In genomic region chr5:138654281-138654867, GRCh38 we compare ENCODE assay signal across 1 cellular context.
TF ChIP-seq lines count a peak whose summit lies in the region.

No MANE protein-coding gene starts in this region.

TF ChIP-seq in HEK293, 187 proteins besides CTCF, POLR2A, EP300 and RAD21 (continued from another document and continues in another):
- TF ChIP-seq ZSCAN5A (tag by site-specific recombination; IDR thresholded peaks at IDR 0.05) (no peak), ZNF768 (tag by site-specific recombination; IDR thresholded peaks at IDR 0.05) (no peak), ZBTB8A (tag by site-specific recombination; IDR thresholded peaks at IDR 0.05) (no peak), BCL11B (tag by site-specific recombination; IDR thresholded peaks at IDR 0.05; ENCODE audit: low read depth) (no peak), ZNF426 (tag by site-specific recombination; IDR thresholded peaks at IDR 0.05) (no peak), ZBTB21 (tag by site-specific recombination; IDR thresholded peaks at IDR 0.05) (peak; percentile 65), ZSCAN16 (tag by site-specific recombination; IDR thresholded peaks at IDR 0.05) (no peak), ZNF792 (tag by site-specific recombination; IDR thresholded peaks at IDR 0.05) (no peak), ZNF747 (tag by site-specific recombination; IDR thresholded peaks at IDR 0.05) (no peak), GLIS2 (tag by site-specific recombination; IDR thresholded peaks at IDR 0.05) (0 out of 2 replicates have a peak, but pooled peaks have one; percentile 52), ZNF10 (tag by site-specific recombination; IDR thresholded peaks at IDR 0.05) (no peak), KLF17 (tag by site-specific recombination; IDR thresholded peaks at IDR 0.05) (peak; percentile 71; the same call in 1 of the 2 replicates), ZNF24 (tag by site-specific recombination; IDR thresholded peaks at IDR 0.05) (no peak), ZNF529 (tag by site-specific recombination; IDR thresholded peaks at IDR 0.05; ENCODE audit: insufficient replicate concordance) (no peak), ZNF391 (tag by site-specific recombination; IDR thresholded peaks at IDR 0.05; ENCODE audit: borderline replicate concordance, low read depth) (no peak), ZNF37A (tag by site-specific recombination; IDR thresholded peaks at IDR 0.05) (no peak), ZFP37 (tag by site-specific recombination; IDR thresholded peaks at IDR 0.05) (no peak), ZNF660 (tag by site-specific recombination; IDR thresholded peaks at IDR 0.05) (peak; percentile 49; the same call in 1 of the 2 replicates), ZBTB7A (tag by site-specific recombination; IDR thresholded peaks at IDR 0.05; ENCODE audit: low read depth) (no peak), EGR2 (tag by site-specific recombination; IDR thresholded peaks at IDR 0.05; ENCODE audit: low read depth) (peak; percentile 61; the same call in 1 of the 2 replicates), ZNF132 (tag by site-specific recombination; IDR thresholded peaks at IDR 0.05; ENCODE audit: borderline replicate concordance) (no peak), ZNF596 (tag by site-specific recombination; IDR thresholded peaks at IDR 0.05) (no peak), ZIC2 (tag by site-specific recombination; IDR thresholded peaks at IDR 0.05) (no peak; the same call in 1 of the 2 replicates), ZBTB49 (tag by site-specific recombination; IDR thresholded peaks at IDR 0.05; ENCODE audit: low read depth) (no peak), ZNF624 (tag by site-specific recombination; IDR thresholded peaks at IDR 0.05) (no peak), ZBTB17 (tag by site-specific recombination; IDR thresholded peaks at IDR 0.05) (no peak), ZBTB20 (tag by site-specific recombination; IDR thresholded peaks at IDR 0.05) (no peak), ZNF23 (tag by site-specific recombination; IDR thresholded peaks at IDR 0.05; ENCODE audit: borderline replicate concordance) (no peak), SETDB1 (IDR thresholded peaks at IDR 0.05; ENCODE audit: insufficient read length, low read length) (no peak), SP7 (tag by site-specific recombination; IDR thresholded peaks at IDR 0.05) (0 out of 2 replicates have a peak, but pooled peaks have one; percentile 31), ZNF629 (tag by site-specific recombination; IDR thresholded peaks at IDR 0.05) (peak; percentile 84), PATZ1 (tag by site-specific recombination; IDR thresholded peaks at IDR 0.05) (peak; percentile 82), ZBTB48 (tag by site-specific recombination; IDR thresholded peaks at IDR 0.05) (0 out of 2 replicates have a peak, but pooled peaks have one; percentile 18), KLF9 (tag by site-specific recombination; IDR thresholded peaks at IDR 0.05; ENCODE audit: low read depth) (no peak), ZNF776 (tag by site-specific recombination; IDR thresholded peaks at IDR 0.05; ENCODE audit: borderline replicate concordance) (no peak), ZNF248 (tag by site-specific recombination; IDR thresholded peaks at IDR 0.05) (no peak), ZFHX2 (tag by site-specific recombination; conservative IDR thresholded peaks at IDR 0.05) (peak; percentile 76), ZNF221 (tag by site-specific recombination; IDR thresholded peaks at IDR 0.05; ENCODE audit: borderline replicate concordance) (no peak), KLF8 (tag by site-specific recombination; IDR thresholded peaks at IDR 0.05) (no peak), PRDM2 (tag by site-specific recombination; IDR thresholded peaks at IDR 0.05; ENCODE audit: borderline replicate concordance) (no peak), ZNF175 (tag by site-specific recombination; IDR thresholded peaks at IDR 0.05) (no peak), ZSCAN18 (tag by site-specific recombination; IDR thresholded peaks at IDR 0.05) (no peak), ZNF692 (tag by site-specific recombination; IDR thresholded peaks at IDR 0.05) (0 out of 2 replicates have a peak, but pooled peaks have one; percentile 19), GLI4 (tag by site-specific recombination; IDR thresholded peaks at IDR 0.05) (no peak), ZNF398 (tag by site-specific recombination; IDR thresholded peaks at IDR 0.05) (peak; percentile 9; the same call in 1 of the 2 replicates), ZNF366 (tag by site-specific recombination; conservative IDR thresholded peaks at IDR 0.05) (no peak), ZNF544 (tag by site-specific recombination; IDR thresholded peaks at IDR 0.05) (no peak), ZNF174 (tag by site-specific recombination; IDR thresholded peaks at IDR 0.05) (no peak), KLF1 (tag by site-specific recombination; IDR thresholded peaks at IDR 0.05) (no peak), SCRT1 (tag by site-specific recombination; IDR thresholded peaks at IDR 0.05; ENCODE audit: borderline replicate concordance) (no peak)
